ENCODE assay signal across 12 cellular contexts in genomic region chr6:20564777-20565176, GRCh38. TPM values are rescaled to one million over a fixed set of nuclear protein-coding genes. Genes with fewer than 3 reads are reported as not detected.
A peak's percentile ranks its signal among the peaks of the same experiment; 100 is the strongest.
DNase-seq lines count a peak whose midpoint lies in the region; ATAC-seq, FAIRE-seq and TF ChIP-seq lines count a peak whose summit lies in the region.
"Had no signal": no experiment of that assay in that cellular context is flagged by ENCODE, and none has a peak within 500 bp of the region (broad histone marks: within the 10 kb centered on the region; RNA-seq: fewer than 3 reads in every experiment).

No MANE protein-coding gene starts in this region.

- TF ChIP-seq EP300 in A549 (IDR thresholded peaks at IDR 0.05), result no peak
- TF ChIP-seq EP300 in tibial nerve (IDR thresholded peaks at IDR 0.05), result no peak

- no peak overlapping the region for H3K4me3 Mint-ChIP-seq in activated T-helper 2 cell treated with anti-CD3 and anti-CD28 coated beads, Interferon-gamma antibody, Interleukin-2, Interleukin-4, amounts not matched to agents 10 μg/mL and 5 μg/mL and 100 μg/mL, durations not matched to agents 14 hours and 24 hours and 36 hours (ENCODE audit: low read depth)
- H3K4me3 Mint-ChIP-seq: activated naive CD4-positive, alpha-beta T cell treated with anti-CD3 and anti-CD28 coated beads, Interleukin-2, amount 10 ng/mL, durations not matched to agents 7 days and 5 days; CD14-positive monocyte; stimulated activated naive B cell treated with anti-CD40 and anti-IgM and Interleukin-4, amounts not matched to agents 10 μg/mL and 1 μg/mL and 100 μg/mL, for 72 hours had no signal

- peaks cover 21% of the 10 kb centered on the region for H3K4me1 Mint-ChIP-seq in activated T-helper 2 cell treated with anti-CD3 and anti-CD28 coated beads, Interferon-gamma antibody, Interleukin-2, Interleukin-4, amounts not matched to agents 10 μg/mL and 5 μg/mL and 100 μg/mL, durations not matched to agents 14 hours and 24 hours and 36 hours (ENCODE audit: low read depth)
- H3K4me1 Mint-ChIP-seq: CD14-positive monocyte had no signal

- DNase-seq in A549 (ENCODE audit: low read depth in 1 of 2, low spot score in 1 of 2), result no peak
- DNase-seq in OCI-LY7 (ENCODE audit: low spot score), result peak; percentile 60
- no peak for DNase-seq in hepatocyte (ENCODE audit: low spot score)
- DNase-seq in tibial nerve (ENCODE audit: low spot score in 2 of 2), result no peak
- no peak for DNase-seq in putamen (ENCODE audit: low spot score)
- no peak for DNase-seq in activated T-helper 2 cell treated with anti-CD3 and anti-CD28 coated beads, Interferon-gamma antibody, Interleukin-2, Interleukin-4, amounts not matched to agents 10 μg/mL and 5 μg/mL and 100 μg/mL, durations not matched to agents 14 hours and 24 hours and 36 hours (ENCODE audit: low spot score)
- DNase-seq: activated naive CD4-positive, alpha-beta T cell treated with anti-CD3 and anti-CD28 coated beads, Interleukin-2, amount 10 ng/mL, durations not matched to agents 7 days and 5 days; stimulated activated naive B cell treated with anti-CD40 and anti-IgM and Interleukin-4, amounts not matched to agents 10 μg/mL and 1 μg/mL and 100 μg/mL, for 72 hours had no signal

- H3K27me3 ChIP-seq in hepatocyte, result no peaks in the 10 kb centered on the region
- H3K27me3 ChIP-seq in tibial nerve, result no peaks in the 10 kb centered on the region

- POLR2A ChIA-PET in A549 (lab: Yijun Ruan, JAX) (interaction anchor here (1.0 to 1.2 kb wide), 2 partner anchors 1029 to 1032 kb away, joined by 3 to 4 read pairs; partner anchors contain the start of gene SOX4), OCI-LY7 (lab: Charles Lee) (interaction anchor here (1.1 to 3.4 kb wide), 3 partner anchors 12 to 1029 kb away, joined by 3 to 18 read pairs (median 6); partner anchors contain the start of gene SOX4)

- no peak overlapping the region for H3K27ac Mint-ChIP-seq in activated T-helper 2 cell treated with anti-CD3 and anti-CD28 coated beads, Interferon-gamma antibody, Interleukin-2, Interleukin-4, amounts not matched to agents 10 μg/mL and 5 μg/mL and 100 μg/mL, durations not matched to agents 14 hours and 24 hours and 36 hours
- H3K27ac Mint-ChIP-seq: activated naive CD4-positive, alpha-beta T cell treated with anti-CD3 and anti-CD28 coated beads, Interleukin-2, amount 10 ng/mL, durations not matched to agents 7 days and 5 days; stimulated activated naive B cell treated with anti-CD40 and anti-IgM and Interleukin-4, amounts not matched to agents 10 μg/mL and 1 μg/mL and 100 μg/mL, for 72 hours had no signal

- intact Hi-C loops in OCI-LY7 (cut with micrococcal nuclease; ENCODE audit: unreplicated experiment), result loop anchor here (1.0 to 10.0 kb wide), 2 partner anchors 1025 to 1370 kb away; no protein-coding TSS in a partner anchor
- intact Hi-C loops in activated T-helper 2 cell treated with anti-CD3 and anti-CD28 coated beads, Interferon-gamma antibody, Interleukin-2, Interleukin-4, amounts not matched to agents 10 μg/mL and 5 μg/mL and 100 μg/mL, durations not matched to agents 14 hours and 24 hours and 36 hours (cut with micrococcal nuclease), result loop anchor here (1.0 to 10.0 kb wide), 3 partner anchors 22 to 1025 kb away; no protein-coding TSS in a partner anchor

- ATAC-seq in A549 (no peak), GM18909 (IDR thresholded peaks at IDR 0.05; ENCODE audit: poor library complexity, unreplicated experiment) (peak; percentile 78), HG03066 (IDR thresholded peaks at IDR 0.05; ENCODE audit: low read depth, unreplicated experiment) (peak; percentile 75)
- ATAC-seq: stimulated activated naive B cell treated with anti-CD40 and anti-IgM and Interleukin-4, amounts not matched to agents 10 μg/mL and 1 μg/mL and 100 μg/mL, for 72 hours had no signal

- H3K79me2 ChIP-seq in OCI-LY7 (ENCODE audit: insufficient read depth, low read depth, low read length) (peaks cover 21% of the 10 kb centered on the region; the same call in 1 of the 2 replicates), hepatocyte (no peaks in the 10 kb centered on the region)

- H3K4me1 ChIP-seq in A549, result peaks cover 11% of the 10 kb centered on the region
- H3K4me1 ChIP-seq in OCI-LY7 (ENCODE audit: insufficient read depth, low read length, poor library complexity, severe bottlenecking), result peaks cover 22% of the 10 kb centered on the region
- no peaks in the 10 kb centered on the region for H3K4me1 ChIP-seq in hepatocyte (ENCODE audit: insufficient read depth)
- peaks cover 0 to 5% (median 0%) of the 10 kb centered on the region in 4 donors for H3K4me1 ChIP-seq in tibial nerve

- no peaks in the 10 kb centered on the region for H3K9me3 Mint-ChIP-seq in activated T-helper 2 cell treated with anti-CD3 and anti-CD28 coated beads, Interferon-gamma antibody, Interleukin-2, Interleukin-4, amounts not matched to agents 10 μg/mL and 5 μg/mL and 100 μg/mL, durations not matched to agents 14 hours and 24 hours and 36 hours
- H3K9me3 Mint-ChIP-seq: activated naive CD4-positive, alpha-beta T cell treated with anti-CD3 and anti-CD28 coated beads, Interleukin-2, amount 10 ng/mL, durations not matched to agents 7 days and 5 days; stimulated activated naive B cell treated with anti-CD40 and anti-IgM and Interleukin-4, amounts not matched to agents 10 μg/mL and 1 μg/mL and 100 μg/mL, for 72 hours had no signal

- no peak overlapping the region for H2AFZ ChIP-seq in OCI-LY7 (ENCODE audit: low read length)
- no peak overlapping the region for H2AFZ ChIP-seq in hepatocyte

- H3K4me2 ChIP-seq in A549, result 0 out of 3 replicates have a peak overlapping the region, but pooled peaks have one; percentile 24
- peak overlapping the region; percentile 78 for H3K4me2 ChIP-seq in OCI-LY7 (ENCODE audit: low read length)
- no peak overlapping the region for H3K4me2 ChIP-seq in hepatocyte

- FAIRE-seq in A549 (lab: Jason Lieb, UNC), result no peak

- no peaks in the 10 kb centered on the region for H3K27me3 Mint-ChIP-seq in activated T-helper 2 cell treated with anti-CD3 and anti-CD28 coated beads, Interferon-gamma antibody, Interleukin-2, Interleukin-4, amounts not matched to agents 10 μg/mL and 5 μg/mL and 100 μg/mL, durations not matched to agents 14 hours and 24 hours and 36 hours (ENCODE audit: low read depth)
- H3K27me3 Mint-ChIP-seq: activated naive CD4-positive, alpha-beta T cell treated with anti-CD3 and anti-CD28 coated beads, Interleukin-2, amount 10 ng/mL, durations not matched to agents 7 days and 5 days; stimulated activated naive B cell treated with anti-CD40 and anti-IgM and Interleukin-4, amounts not matched to agents 10 μg/mL and 1 μg/mL and 100 μg/mL, for 72 hours had no signal

- H3K9me2 ChIP-seq in OCI-LY7 (ENCODE audit: insufficient read depth, low read length) (no peaks in the 10 kb centered on the region), hepatocyte (replicated peaks; ENCODE audit: insufficient read depth) (no peaks in the 10 kb centered on the region)

- H3K36me3 Mint-ChIP-seq in activated T-helper 2 cell treated with anti-CD3 and anti-CD28 coated beads, Interferon-gamma antibody, Interleukin-2, Interleukin-4, amounts not matched to agents 10 μg/mL and 5 μg/mL and 100 μg/mL, durations not matched to agents 14 hours and 24 hours and 36 hours (ENCODE audit: low read depth), result peaks cover 15% of the 10 kb centered on the region

- TF ChIP-seq POLR2A in A549 (IDR thresholded peaks at IDR 0.05; ENCODE audit: low read length), result no peak
- TF ChIP-seq POLR2A in tibial nerve (IDR thresholded peaks at IDR 0.05), result no peak

- WGBS in A549 (ENCODE audit: missing lambda C conversion rate), result 60% methylated on average over 2 of the region's 2 CpGs
- 63% methylated on average over 2 of the region's 2 CpGs for WGBS in hepatocyte (ENCODE audit: low lambda C conversion rate, missing lambda C conversion rate)
- 75 to 85% methylated on average over 2 of the region's 2 CpGs for WGBS in tibial nerve, 2 donors

- TF ChIP-seq CTCF in A549 (IDR thresholded peaks at IDR 0.05) (no peak), OCI-LY7 (conservative IDR thresholded peaks at IDR 0.05; ENCODE audit: low read length) (no peak), hepatocyte (IDR thresholded peaks at IDR 0.05; ENCODE audit: poor library complexity) (no peak), tibial nerve (IDR thresholded peaks at IDR 0.05) (no peak)

- peak overlapping the region; percentile 41 to 57; a peak in 4 of 6 replicates for H3K27ac ChIP-seq in A549
- H3K27ac ChIP-seq in OCI-LY7 (ENCODE audit: low read depth, low read length, poor library complexity, severe bottlenecking), result peak overlapping the region; percentile 48
- H3K27ac ChIP-seq in hepatocyte, result no peak overlapping the region
- no peak overlapping the region for H3K27ac ChIP-seq in tibial nerve
- H3K27ac ChIP-seq: epithelial cell of prostate had no signal

- H3K36me3 ChIP-seq in OCI-LY7 (ENCODE audit: insufficient read depth, low read length) (no peaks in the 10 kb centered on the region; the same call in 1 of the 2 replicates), hepatocyte (replicated peaks; ENCODE audit: insufficient read depth, low read depth) (no peaks in the 10 kb centered on the region), tibial nerve (peaks cover 0 to 8% (median 0%) of the 10 kb centered on the region in 3 donors)

- TF ChIP-seq RAD21 in A549 (conservative IDR thresholded peaks at IDR 0.05 in 1 of 2, IDR thresholded peaks at IDR 0.05 in 1 of 2), result no peak

- H4K20me1 ChIP-seq in OCI-LY7 (ENCODE audit: insufficient read depth, low read length) (peaks cover 5% of the 10 kb centered on the region; the same call in 1 of the 2 replicates), hepatocyte (ENCODE audit: insufficient read depth, poor library complexity, severe bottlenecking) (no peaks in the 10 kb centered on the region)

- H3K9me3 ChIP-seq in A549 (no peaks in the 10 kb centered on the region), OCI-LY7 (ENCODE audit: low read length) (no peaks in the 10 kb centered on the region), hepatocyte (ENCODE audit: low read depth) (no peaks in the 10 kb centered on the region), tibial nerve (no peaks in the 10 kb centered on the region)

- no TSS peak for BruUV-seq in OCI-LY7 (replicated peaks; lab: Mats Ljungman, UMichigan)

- H3K4me3 ChIP-seq in A549 (no peak overlapping the region), OCI-LY7 (ENCODE audit: low read depth, low read length, poor library complexity, severe bottlenecking) (peak overlapping the region; percentile 39), hepatocyte (no peak overlapping the region), tibial nerve (no peak overlapping the region)

- CTCF ChIA-PET in A549 (lab: Yijun Ruan, JAX) (interaction anchor here (0.7 to 4.6 kb wide), 2 partner anchors 1024 to 1174 kb away, joined by 3 to 43 read pairs; no protein-coding TSS in a partner anchor), OCI-LY7 (lab: Charles Lee; ENCODE audit: unreplicated experiment) (interaction anchor here (0.5 to 2.7 kb wide), 2 partner anchors 1024 to 1065 kb away, joined by 4 to 12 read pairs; no protein-coding TSS in a partner anchor)

RNA-seq across cellular contexts. Expression of gene CDKAL1, which starts 30.5 kb away (rescaled TPM):
- polyA plus RNA-seq in A549 (2011; rRNA removed) (7.2 and 8.3 TPM in 2 replicates), A549 (2017; fragmentation: RNase III; extraction: RNeasy Plus Mini Kit Qiagen cat#74134 plus additional on column Dnase treatment) (4.6 to 4.8 TPM (median 4.7 TPM) in 3 replicates), hepatocyte (13.5 and 14.4 TPM in 2 replicates)
- 1.5 and 1.8 TPM in 2 replicates for polyA plus RNA-seq in A549 (2012; cell fraction: cytosol; rRNA removed)
- 1.3 and 2.5 TPM in 2 replicates for polyA plus RNA-seq in A549 (2012; cell fraction: nucleus; rRNA removed)
- polyA minus RNA-seq in A549 (2011; rRNA and poly(A)+ RNA removed), result 9.0 and 10.7 TPM in 2 replicates
- total RNA-seq in OCI-LY7 (2014; rRNA removed; shearing (Covaris generic)), result 19.9 and 21.6 TPM in 2 replicates
- total RNA-seq in OCI-LY7 (2022) (20.3 and 21.1 TPM in 2 replicates), hepatocyte (17.9 and 19.5 TPM in 2 replicates), tibial nerve (10 to 100 TPM; 13.5 to 21.2 (median 17.3) TPM)
- total RNA-seq in activated T-helper 2 cell treated with anti-CD3 and anti-CD28 coated beads, Interferon-gamma antibody, Interleukin-2, Interleukin-4, amounts not matched to agents 10 μg/mL and 5 μg/mL and 100 μg/mL, durations not matched to agents 14 hours and 24 hours and 36 hours, result 30.5 and 31.2 TPM in 2 replicates

Comparison
In these comparisons a context has a peak if more than half of its experiments do, and no peak if none do; other contexts are left out.
1. ATAC-seq: peak in GM18909 (single experiment) and HG03066 (single experiment); none in A549 (0 of 2).
2. H3K27ac ChIP-seq: peak in A549 (2 of 2) and OCI-LY7 (single experiment); none in hepatocyte (single experiment) and tibial nerve (0 of 4).